In genomic region chr20:63481503-63481902, GRCh38 we compare ENCODE assay signal across 23 cellular contexts. TPM values are rescaled to one million over a fixed set of nuclear protein-coding genes. Genes with fewer than 3 reads are reported as not detected.
A peak's percentile ranks its signal among the peaks of the same experiment; 100 is the strongest.
DNase-seq lines count a peak whose midpoint lies in the region; ATAC-seq, FAIRE-seq and TF ChIP-seq lines count a peak whose summit lies in the region.
"Had no signal": no experiment of that assay in that cellular context is flagged by ENCODE, and none has a peak within 500 bp of the region (broad histone marks: within the 10 kb centered on the region; RNA-seq: fewer than 3 reads in every experiment).

No MANE protein-coding gene starts in this region.

- in situ Hi-C loops in IMR-90 (cut with MboI; ENCODE audit: low sequenced_read_pairs), result no loop called here

- H3K56ac ChIP-seq in IMR-90 (ENCODE audit: extremely low read depth, insufficient read depth, low read length), result no peak overlapping the region

- TF ChIP-seq POLR2A in A549 (IDR thresholded peaks at IDR 0.05; ENCODE audit: low read length) (no peak), IMR-90 (IDR thresholded peaks at IDR 0.05; ENCODE audit: low read depth, low read length) (no peak)

- H3K27ac Mint-ChIP-seq in WTC11, result 0 out of 2 replicates have a peak overlapping the region, but pooled peaks have one; percentile 15
- no peak overlapping the region for H3K27ac Mint-ChIP-seq in activated T-helper 1 cell treated with anti-CD3 and anti-CD28 coated beads, Interleukin-12 subunit alpha, Interleukin-12 subunit beta, Interleukin-2, Interleukin-4 antibody, amounts not matched to agents 30 ng/mL and 10 ng/mL and 1 ng/mL, durations not matched to agents 14 hours and 24 hours and 36 hours
- H3K27ac Mint-ChIP-seq: CD8-positive, alpha-beta T cell had no signal

- no peak for TF ChIP-seq RAD21 in A549 (conservative IDR thresholded peaks at IDR 0.05 in 1 of 2, IDR thresholded peaks at IDR 0.05 in 1 of 2)
- TF ChIP-seq RAD21 in IMR-90 (IDR thresholded peaks at IDR 0.05; ENCODE audit: low read length), result no peak
- no peak for TF ChIP-seq RAD21 in SK-N-SH (IDR thresholded peaks at IDR 0.05; ENCODE audit: low read length)

- H3K4ac ChIP-seq in IMR-90 (ENCODE audit: low read depth, low read length) (no peak overlapping the region), neuronal stem cell (ENCODE audit: low read length) (no peak overlapping the region)

- H3K14ac ChIP-seq in IMR-90 (replicated peaks; ENCODE audit: low read depth, low read length) (no peak overlapping the region), neuronal stem cell (ENCODE audit: low read length) (peak overlapping the region; percentile 25)

- FAIRE-seq in A549 (lab: Jason Lieb, UNC), result no peak
- FAIRE-seq: A204.1, GM12892, GM19239 had no signal

- H4K8ac ChIP-seq in IMR-90 (ENCODE audit: low read depth in 2 of 2, low read length in 2 of 2) (no peak overlapping the region), neuronal stem cell (ENCODE audit: low read depth, low read length) (no peak overlapping the region)

- H3K9ac ChIP-seq in IMR-90 (ENCODE audit: low read depth, low read length) (no peak overlapping the region), neuronal stem cell (ENCODE audit: low read depth, low read length, poor library complexity) (no peak overlapping the region), SK-N-SH (no peak overlapping the region)

- peaks cover 33% of the 10 kb centered on the region for H3K4me1 Mint-ChIP-seq in WTC11
- H3K4me1 Mint-ChIP-seq in activated T-helper 1 cell treated with anti-CD3 and anti-CD28 coated beads, Interleukin-12 subunit alpha, Interleukin-12 subunit beta, Interleukin-2, Interleukin-4 antibody, amounts not matched to agents 30 ng/mL and 10 ng/mL and 1 ng/mL, durations not matched to agents 14 hours and 24 hours and 36 hours (ENCODE audit: low read depth), result no peaks in the 10 kb centered on the region

- H3K9me2 ChIP-seq in SK-N-SH, result no peaks in the 10 kb centered on the region

- H2AK9ac ChIP-seq in IMR-90 (replicated peaks; ENCODE audit: low read depth, low read length, poor library complexity), result no peak overlapping the region

- H3K9me3 ChIP-seq in A549 (no peaks in the 10 kb centered on the region), IMR-90 (ENCODE audit: control insufficient read depth, insufficient read depth, low read length) (no peaks in the 10 kb centered on the region), neuronal stem cell (replicated peaks in 1 of 2; ENCODE audit: control insufficient read depth in 2 of 2, insufficient read depth in 1 of 2, low read depth in 1 of 2, low read length in 2 of 2) (no peaks in the 10 kb centered on the region), SK-N-SH (no peaks in the 10 kb centered on the region)
- H3K9me3 ChIP-seq: MG63 had no signal

- H2BK12ac ChIP-seq in neuronal stem cell (ENCODE audit: low read length), result no peak overlapping the region

- no peak overlapping the region for H3K18ac ChIP-seq in IMR-90 (ENCODE audit: low read depth, low read length)
- H3K18ac ChIP-seq in neuronal stem cell (ENCODE audit: low read length), result no peak overlapping the region

- H3K9me1 ChIP-seq in IMR-90 (ENCODE audit: insufficient read depth, low read length), result no peaks in the 10 kb centered on the region

- H3K36me3 ChIP-seq in IMR-90 (ENCODE audit: control insufficient read depth, insufficient read depth, low read length) (no peaks in the 10 kb centered on the region), neuronal stem cell (replicated peaks in 1 of 2; ENCODE audit: control insufficient read depth in 2 of 2, insufficient read depth in 2 of 2, low read length in 2 of 2) (no peaks in the 10 kb centered on the region), SK-N-SH (replicated peaks in 1 of 2; ENCODE audit: control insufficient read depth in 1 of 2, insufficient read depth in 2 of 2, low read length in 1 of 2) (no peaks in the 10 kb centered on the region)
- H3K36me3 ChIP-seq: MG63 had no signal

- H3K36me3 Mint-ChIP-seq in WTC11, result no peaks in the 10 kb centered on the region
- H3K36me3 Mint-ChIP-seq in activated T-helper 1 cell treated with anti-CD3 and anti-CD28 coated beads, Interleukin-12 subunit alpha, Interleukin-12 subunit beta, Interleukin-2, Interleukin-4 antibody, amounts not matched to agents 30 ng/mL and 10 ng/mL and 1 ng/mL, durations not matched to agents 14 hours and 24 hours and 36 hours (ENCODE audit: low read depth), result no peaks in the 10 kb centered on the region
- H3K36me3 Mint-ChIP-seq: CD8-positive, alpha-beta T cell had no signal

- ATAC-seq in A549, result no peak
- no peak for ATAC-seq in IMR-90 (ENCODE audit: low read depth)
- ATAC-seq in WTC11, result no peak
- ATAC-seq: CD8-positive, alpha-beta T cell had no signal

- 74% methylated on average over 11 of the region's 12 CpGs for WGBS in A549 (ENCODE audit: missing lambda C conversion rate)
- 68% methylated on average over 5 of the region's 12 CpGs; no CpG with 5 or more reads in 1 of the 2 experiments for WGBS in IMR-90 (ENCODE audit: extremely low coverage in 2 of 2, insufficient read length in 1 of 2), 2 experiments
- no CpG with 5 or more reads among the region's 12 CpGs for WGBS in neuronal stem cell (ENCODE audit: extremely low coverage in 2 of 2, insufficient read length in 2 of 2, insufficient replicate concordance in 1 of 2), 2 donors
- 89% methylated on average over 12 of the region's 12 CpGs for WGBS in SK-N-SH (ENCODE audit: low lambda C conversion rate)

- H2BK15ac ChIP-seq in IMR-90 (ENCODE audit: low read depth, low read length) (no peak overlapping the region), neuronal stem cell (ENCODE audit: low read length) (no peak overlapping the region)

- no peak overlapping the region for H2BK120ac ChIP-seq in IMR-90 (ENCODE audit: low read depth, low read length)
- no peak overlapping the region for H2BK120ac ChIP-seq in neuronal stem cell (ENCODE audit: low read depth, low read length)

- H3K27me3 ChIP-seq in IMR-90 (ENCODE audit: control insufficient read depth, insufficient read depth, low read length) (peaks cover 50% of the 10 kb centered on the region), neuronal stem cell (ENCODE audit: control insufficient read depth in 3 of 3, insufficient read depth in 3 of 3, low read depth in 1 of 3, low read length in 3 of 3) (peaks cover 0 to 52% (median 0%) of the 10 kb centered on the region in 3 experiments), SK-N-SH (ENCODE audit: insufficient read depth) (no peaks in the 10 kb centered on the region)

- no peak overlapping the region for H2AK5ac ChIP-seq in IMR-90 (ENCODE audit: low read depth, low read length)
- no peak overlapping the region for H2AK5ac ChIP-seq in neuronal stem cell (ENCODE audit: low read depth, low read length)

- H3K23ac ChIP-seq in IMR-90 (ENCODE audit: low read depth, low read length) (no peak overlapping the region), neuronal stem cell (ENCODE audit: low read depth, low read length, poor library complexity) (peak overlapping the region; percentile 67)

- intact Hi-C loops in IMR-90 (cut with micrococcal nuclease), result no loop called here
- intact Hi-C loops in activated T-helper 1 cell treated with anti-CD3 and anti-CD28 coated beads, Interleukin-12 subunit alpha, Interleukin-12 subunit beta, Interleukin-2, Interleukin-4 antibody, amounts not matched to agents 30 ng/mL and 10 ng/mL and 1 ng/mL, durations not matched to agents 14 hours and 24 hours and 36 hours (cut with micrococcal nuclease), result no loop called here

- DNase-seq in A549 (ENCODE audit: low read depth in 1 of 2, low spot score in 1 of 2) (no peak), IMR-90 (no peak), WTC11 (ENCODE audit: low spot score) (no peak), neuronal stem cell (ENCODE audit: low spot score) (no peak), SK-N-SH (no peak), SKM-1 (lab: John Stamatoyannopoulos, UW; ENCODE audit: unreplicated experiment) (no peak)
- DNase-seq in activated T-helper 1 cell treated with anti-CD3 and anti-CD28 coated beads, Interleukin-12 subunit alpha, Interleukin-12 subunit beta, Interleukin-2, Interleukin-4 antibody, amounts not matched to agents 30 ng/mL and 10 ng/mL and 1 ng/mL, durations not matched to agents 14 hours and 24 hours and 36 hours (ENCODE audit: low spot score), result no peak
- DNase-seq: AML-193; CD8-positive, alpha-beta T cell; DND-41; H7; KG1; MG63; NCI-H2029; NCI-H446 treated with DMSO at 0.1 percent for 48 hours; NCI-H526 treated with DMSO at 0.1 percent for 48 hours; SHP77 treated with DMSO at 0.1 percent for 48 hours; SW 1271 had no signal

- H2AFZ ChIP-seq in IMR-90 (replicated peaks; ENCODE audit: low read length, poor library complexity) (no peak overlapping the region), neuronal stem cell (ENCODE audit: low read length) (no peak overlapping the region), SK-N-SH (ENCODE audit: low read depth) (no peak overlapping the region)

- H3K4me1 ChIP-seq in A549, result peaks cover 16% of the 10 kb centered on the region; the same call in 2 of the 3 replicates
- no peaks in the 10 kb centered on the region for H3K4me1 ChIP-seq in IMR-90 (ENCODE audit: control insufficient read depth, insufficient read depth, low read length)
- peaks cover 4 to 13% of the 10 kb centered on the region in 2 donors for H3K4me1 ChIP-seq in neuronal stem cell (ENCODE audit: control insufficient read depth in 2 of 2, insufficient read depth in 1 of 2, low read depth in 1 of 2, low read length in 2 of 2)
- H3K4me1 ChIP-seq in SK-N-SH (ENCODE audit: control insufficient read depth in 1 of 2, insufficient read depth in 2 of 2, low read depth in 1 of 2, low read length in 1 of 2), result peaks cover 0 to 65% of the 10 kb centered on the region in 2 experiments; a peak in 1 of 4 replicates

- no TSS peak for BruUV-seq in IMR-90 (replicated peaks; lab: Mats Ljungman, UMichigan)

- H4K91ac ChIP-seq in IMR-90 (ENCODE audit: insufficient read depth, low read depth, low read length), result no peak overlapping the region
- H4K91ac ChIP-seq in neuronal stem cell (ENCODE audit: low read depth, low read length, poor library complexity), result no peak overlapping the region

- no peak overlapping the region for H2BK20ac ChIP-seq in IMR-90 (ENCODE audit: low read depth, low read length)

- TF ChIP-seq EP300 in A549 (IDR thresholded peaks at IDR 0.05) (no peak), SK-N-SH (IDR thresholded peaks at IDR 0.05; ENCODE audit: borderline replicate concordance in 1 of 2, low read depth in 1 of 2, low read length in 1 of 2) (no peak)

- no peak overlapping the region for H4K5ac ChIP-seq in IMR-90 (ENCODE audit: low read depth, low read length)

- no peak overlapping the region for H3K4me3 Mint-ChIP-seq in WTC11
- H3K4me3 Mint-ChIP-seq in activated T-helper 1 cell treated with anti-CD3 and anti-CD28 coated beads, Interleukin-12 subunit alpha, Interleukin-12 subunit beta, Interleukin-2, Interleukin-4 antibody, amounts not matched to agents 30 ng/mL and 10 ng/mL and 1 ng/mL, durations not matched to agents 14 hours and 24 hours and 36 hours, result no peak overlapping the region
- H3K4me3 Mint-ChIP-seq: CD8-positive, alpha-beta T cell had no signal

- H3K27me3 Mint-ChIP-seq in WTC11 (ENCODE audit: low read depth), result no peaks in the 10 kb centered on the region
- peaks cover 13% of the 10 kb centered on the region for H3K27me3 Mint-ChIP-seq in activated T-helper 1 cell treated with anti-CD3 and anti-CD28 coated beads, Interleukin-12 subunit alpha, Interleukin-12 subunit beta, Interleukin-2, Interleukin-4 antibody, amounts not matched to agents 30 ng/mL and 10 ng/mL and 1 ng/mL, durations not matched to agents 14 hours and 24 hours and 36 hours (ENCODE audit: insufficient read depth)

- CTCF ChIA-PET in A549 (lab: Yijun Ruan, JAX), result interaction anchor here (5.6 kb wide), 1 partner anchor 15 kb away, joined by 40 read pairs; no protein-coding TSS in a partner anchor
- CTCF ChIA-PET in IMR-90 (lab: Yijun Ruan, JAX), result interaction anchor here (1.4 kb wide), 1 partner anchor 15 kb away, joined by 5 read pairs; no protein-coding TSS in a partner anchor
- CTCF ChIA-PET in WTC11 (lab: Charles Lee), result interaction anchor here (0.7 to 4.8 kb wide), 4 partner anchors 15 to 100 kb away, joined by 3 to 32 read pairs (median 5); no protein-coding TSS in a partner anchor
- CTCF ChIA-PET in SK-N-SH (lab: Yijun Ruan, JAX), result interaction anchor here (1.3 to 5.9 kb wide), 8 partner anchors 11 to 172 kb away, joined by 3 to 53 read pairs (median 7); no protein-coding TSS in a partner anchor

- H3K79me1 ChIP-seq in IMR-90 (ENCODE audit: low read depth in 1 of 2, low read length in 2 of 2) (no peaks in the 10 kb centered on the region), neuronal stem cell (ENCODE audit: low read depth, low read length) (no peaks in the 10 kb centered on the region)

- H2BK5ac ChIP-seq in IMR-90 (ENCODE audit: low read depth, low read length, poor library complexity, severe bottlenecking), result no peak overlapping the region
- no peak overlapping the region for H2BK5ac ChIP-seq in neuronal stem cell (ENCODE audit: low read length)

- H3K4me2 ChIP-seq in A549, result no peak overlapping the region
- no peak overlapping the region for H3K4me2 ChIP-seq in IMR-90 (ENCODE audit: low read depth, low read length)
- no peak overlapping the region for H3K4me2 ChIP-seq in neuronal stem cell (ENCODE audit: insufficient read depth, low read length, poor library complexity, severe bottlenecking)
- no peak overlapping the region for H3K4me2 ChIP-seq in SK-N-SH

- POLR2A ChIA-PET in A549 (lab: Yijun Ruan, JAX), result interaction anchor here (1.8 kb wide), 1 partner anchor 39 kb away, joined by 6 read pairs; the partner anchor contains the start of gene PPDPF
- POLR2A ChIA-PET in IMR-90 (lab: Charles Lee; ENCODE audit: unreplicated experiment), result no interaction called here
- POLR2A ChIA-PET in WTC11 (lab: Charles Lee), result interaction anchor here (1.5 kb wide), 1 partner anchor 17 kb away, joined by 3 read pairs; no protein-coding TSS in a partner anchor
- POLR2A ChIA-PET in SK-N-SH (lab: Yijun Ruan, JAX), result interaction anchor here (1.2 kb wide), 1 partner anchor 11 kb away, joined by 5 read pairs; no protein-coding TSS in a partner anchor

- H3K27ac ChIP-seq in A549 (no peak overlapping the region), IMR-90 (ENCODE audit: insufficient read depth, low read length) (no peak overlapping the region), neuronal stem cell (replicated peaks; ENCODE audit: low read length) (no peak overlapping the region), SK-N-SH (ENCODE audit: low read depth in 2 of 2, low read length in 1 of 2) (peak overlapping the region in 1 of 2 experiments; percentile 17; a peak in 1 of 4 replicates)
- H3K27ac ChIP-seq: C4-2B had no signal

- H3K9me3 Mint-ChIP-seq in WTC11, result peaks cover 4% of the 10 kb centered on the region
- no peaks in the 10 kb centered on the region for H3K9me3 Mint-ChIP-seq in activated T-helper 1 cell treated with anti-CD3 and anti-CD28 coated beads, Interleukin-12 subunit alpha, Interleukin-12 subunit beta, Interleukin-2, Interleukin-4 antibody, amounts not matched to agents 30 ng/mL and 10 ng/mL and 1 ng/mL, durations not matched to agents 14 hours and 24 hours and 36 hours
- H3K9me3 Mint-ChIP-seq: CD8-positive, alpha-beta T cell had no signal

- H4K20me1 ChIP-seq in IMR-90 (ENCODE audit: insufficient read depth, low read length) (no peaks in the 10 kb centered on the region; the same call in 1 of the 2 replicates), SK-N-SH (ENCODE audit: insufficient read depth) (no peaks in the 10 kb centered on the region)

- H3K4me3 ChIP-seq in A549, result no peak overlapping the region
- H3K4me3 ChIP-seq in IMR-90 (ENCODE audit: insufficient read depth, low read depth, low read length), result no peak overlapping the region
- no peak overlapping the region for H3K4me3 ChIP-seq in neuronal stem cell (ENCODE audit: low read length in 2 of 2)
- H3K4me3 ChIP-seq in SK-N-SH (ENCODE audit: low read depth in 2 of 2, low read length in 1 of 2), result no peak overlapping the region
- H3K4me3 ChIP-seq: MG63 had no signal

- TF ChIP-seq CTCF in A549 (IDR thresholded peaks at IDR 0.05), result no peak
- no peak for TF ChIP-seq CTCF in IMR-90 (conservative IDR thresholded peaks at IDR 0.05; ENCODE audit: low read depth, low read length)
- TF ChIP-seq CTCF in WTC11 (IDR thresholded peaks at IDR 0.05), result no peak
- TF ChIP-seq CTCF in SK-N-SH (IDR thresholded peaks at IDR 0.05), result no peak

- no peaks in the 10 kb centered on the region for H3K79me2 ChIP-seq in SK-N-SH (ENCODE audit: insufficient read depth)

- no peaks in the 10 kb centered on the region for H3F3A ChIP-seq in SK-N-SH (replicated peaks; ENCODE audit: insufficient read depth)

- dilution Hi-C loops in IMR-90 (cut with HindIII; ENCODE audit: low sequenced_read_pairs, unreplicated experiment), result no loop called here

RNA-seq across cellular contexts. Expression of gene KCNQ2, which starts 9.0 kb away (rescaled TPM):
- 0.14 and 0.32 TPM in 2 replicates for polyA plus RNA-seq in A549 (2011; rRNA removed)
- 1.1 and 1.2 TPM in 2 replicates for polyA plus RNA-seq in A549 (2012; cell fraction: cytosol; rRNA removed)
- polyA plus RNA-seq in A549 (2012; cell fraction: nucleus; rRNA removed), result 0.91 and 1.3 TPM in 2 replicates
- polyA plus RNA-seq in A549 (2017; fragmentation: RNase III; extraction: RNeasy Plus Mini Kit Qiagen cat#74134 plus additional on column Dnase treatment), result 0.15 to 0.38 TPM (median 0.36 TPM) in 3 replicates
- not detected in 2 replicates for polyA minus RNA-seq in A549 (2011; rRNA and poly(A)+ RNA removed)
- not detected in 2 replicates for total RNA-seq in IMR-90 (2012; rRNA removed)
- polyA plus RNA-seq in IMR-90 (2012; rRNA removed), result 0.02 TPM in 1 of 2 replicates, not detected in the other
- polyA plus RNA-seq in IMR-90 (2012; cell fraction: cytosol; rRNA removed), result 0.25 TPM in 1 of 2 replicates, not detected in the other
- 0.07 TPM in 1 of 2 replicates, not detected in the other for polyA plus RNA-seq in IMR-90 (2012; cell fraction: nucleus; rRNA removed; ENCODE audit: low replicate concordance)
- total RNA-seq in WTC11 (2021), result 99.8 to 112 TPM (median 108 TPM) in 3 replicates
- polyA plus RNA-seq in neuronal stem cell (2013, experiment 1 of 2), result 79.3 TPM
- 73.4 TPM for polyA plus RNA-seq in neuronal stem cell (2013, experiment 2 of 2)
- not detected in 2 replicates for total RNA-seq in activated T-helper 1 cell treated with anti-CD3 and anti-CD28 coated beads, Interleukin-12 subunit alpha, Interleukin-12 subunit beta, Interleukin-2, Interleukin-4 antibody, amounts not matched to agents 30 ng/mL and 10 ng/mL and 1 ng/mL, durations not matched to agents 14 hours and 24 hours and 36 hours
- polyA plus RNA-seq in SK-N-SH (2012; rRNA removed), result 3.9 and 8.3 TPM in 2 replicates
- 4.3 and 10.1 TPM in 2 replicates for polyA plus RNA-seq in SK-N-SH (2012; cell fraction: cytosol; rRNA removed)
- polyA plus RNA-seq in SK-N-SH (2012; cell fraction: nucleus; rRNA removed), result 4.0 and 7.9 TPM in 2 replicates
- total RNA-seq: CD8-positive, alpha-beta T cell; OCI-LY7 had no signal

RNA-seq across cellular contexts. Expression of gene EEF1A2, which starts 17.4 kb away (rescaled TPM):
- 16.3 and 17.4 TPM in 2 replicates for polyA plus RNA-seq in A549 (2011; rRNA removed)
- 34.8 and 42.6 TPM in 2 replicates for polyA plus RNA-seq in A549 (2012; cell fraction: cytosol; rRNA removed)
- 54.0 and 82.0 TPM in 2 replicates for polyA plus RNA-seq in A549 (2012; cell fraction: nucleus; rRNA removed)
- 128 to 141 TPM (median 129 TPM) in 3 replicates for polyA plus RNA-seq in A549 (2017; fragmentation: RNase III; extraction: RNeasy Plus Mini Kit Qiagen cat#74134 plus additional on column Dnase treatment)
- 17.8 and 30.8 TPM in 2 replicates for polyA minus RNA-seq in A549 (2011; rRNA and poly(A)+ RNA removed)
- 1.3 and 2.2 TPM in 2 replicates for total RNA-seq in IMR-90 (2012; rRNA removed)
- polyA plus RNA-seq in IMR-90 (2012; rRNA removed), result 3.2 and 4.6 TPM in 2 replicates
- polyA plus RNA-seq in IMR-90 (2012; cell fraction: cytosol; rRNA removed), result 3.8 and 11.2 TPM in 2 replicates
- 4.7 and 11.2 TPM in 2 replicates for polyA plus RNA-seq in IMR-90 (2012; cell fraction: nucleus; rRNA removed; ENCODE audit: low replicate concordance)
- 26.0 to 35.7 TPM (median 34.9 TPM) in 3 replicates for total RNA-seq in WTC11 (2021)
- 0.57 TPM for polyA plus RNA-seq in neuronal stem cell (2013, experiment 1 of 2)
- 0.96 TPM for polyA plus RNA-seq in neuronal stem cell (2013, experiment 2 of 2)
- 0.80 and 1.1 TPM in 2 replicates for total RNA-seq in activated T-helper 1 cell treated with anti-CD3 and anti-CD28 coated beads, Interleukin-12 subunit alpha, Interleukin-12 subunit beta, Interleukin-2, Interleukin-4 antibody, amounts not matched to agents 30 ng/mL and 10 ng/mL and 1 ng/mL, durations not matched to agents 14 hours and 24 hours and 36 hours
- 9.2 and 16.5 TPM in 2 replicates for polyA plus RNA-seq in SK-N-SH (2012; rRNA removed)
- 14.3 and 20.1 TPM in 2 replicates for polyA plus RNA-seq in SK-N-SH (2012; cell fraction: cytosol; rRNA removed)
- polyA plus RNA-seq in SK-N-SH (2012; cell fraction: nucleus; rRNA removed), result 21.6 and 29.5 TPM in 2 replicates

RNA-seq across cellular contexts. Expression of gene PPDPF, which starts 39.1 kb away (rescaled TPM):
- polyA plus RNA-seq in A549 (2011; rRNA removed) (4.6 and 7.7 TPM in 2 replicates), A549 (2017; fragmentation: RNase III; extraction: RNeasy Plus Mini Kit Qiagen cat#74134 plus additional on column Dnase treatment) (217 to 227 TPM (median 224 TPM) in 3 replicates), IMR-90 (2012; rRNA removed) (171 and 200 TPM in 2 replicates), SK-N-SH (2012; rRNA removed) (20.0 and 71.4 TPM in 2 replicates)
- 115 and 196 TPM in 2 replicates for polyA plus RNA-seq in A549 (2012; cell fraction: cytosol; rRNA removed)
- polyA plus RNA-seq in A549 (2012; cell fraction: nucleus; rRNA removed), result 41.3 and 97.2 TPM in 2 replicates
- polyA minus RNA-seq in A549 (2011; rRNA and poly(A)+ RNA removed), result 5.5 and 18.1 TPM in 2 replicates
- total RNA-seq in IMR-90 (2012; rRNA removed) (12.9 and 17.2 TPM in 2 replicates), WTC11 (2021) (170 to 210 TPM (median 205 TPM) in 3 replicates)
- polyA plus RNA-seq in IMR-90 (2012; cell fraction: cytosol; rRNA removed), result 100 and 301 TPM in 2 replicates
- 38.4 and 113 TPM in 2 replicates for polyA plus RNA-seq in IMR-90 (2012; cell fraction: nucleus; rRNA removed; ENCODE audit: low replicate concordance)
- 310 TPM for polyA plus RNA-seq in neuronal stem cell (2013, experiment 1 of 2)
- 296 TPM for polyA plus RNA-seq in neuronal stem cell (2013, experiment 2 of 2)
- total RNA-seq in activated T-helper 1 cell treated with anti-CD3 and anti-CD28 coated beads, Interleukin-12 subunit alpha, Interleukin-12 subunit beta, Interleukin-2, Interleukin-4 antibody, amounts not matched to agents 30 ng/mL and 10 ng/mL and 1 ng/mL, durations not matched to agents 14 hours and 24 hours and 36 hours, result 117 and 122 TPM in 2 replicates
- 45.7 and 81.9 TPM in 2 replicates for polyA plus RNA-seq in SK-N-SH (2012; cell fraction: cytosol; rRNA removed)
- 48.9 and 78.6 TPM in 2 replicates for polyA plus RNA-seq in SK-N-SH (2012; cell fraction: nucleus; rRNA removed)

RNA-seq across cellular contexts. Expression of gene PTK6, which starts 55.7 kb away (rescaled TPM):
- polyA plus RNA-seq in A549 (2011; rRNA removed) (1.1 and 1.2 TPM in 2 replicates), A549 (2017; fragmentation: RNase III; extraction: RNeasy Plus Mini Kit Qiagen cat#74134 plus additional on column Dnase treatment) (1.6 to 2.2 TPM (median 2.0 TPM) in 3 replicates), IMR-90 (2012; rRNA removed) (0.07 TPM in 1 of 2 replicates, not detected in the other), SK-N-SH (2012; rRNA removed) (0.07 and 0.13 TPM in 2 replicates)
- polyA plus RNA-seq in A549 (2012; cell fraction: cytosol; rRNA removed), result 1.3 and 1.8 TPM in 2 replicates
- 4.3 and 4.6 TPM in 2 replicates for polyA plus RNA-seq in A549 (2012; cell fraction: nucleus; rRNA removed)
- 0.54 and 0.91 TPM in 2 replicates for polyA minus RNA-seq in A549 (2011; rRNA and poly(A)+ RNA removed)
- total RNA-seq in IMR-90 (2012; rRNA removed) (not detected in 2 replicates), WTC11 (2021) (0.22 to 0.53 TPM (median 0.32 TPM) in 3 replicates)
- polyA plus RNA-seq in IMR-90 (2012; cell fraction: cytosol; rRNA removed), result 0.03 and 0.04 TPM in 2 replicates
- 0.19 and 0.28 TPM in 2 replicates for polyA plus RNA-seq in IMR-90 (2012; cell fraction: nucleus; rRNA removed; ENCODE audit: low replicate concordance)
- not detected for polyA plus RNA-seq in neuronal stem cell (2013, experiment 1 of 2)
- polyA plus RNA-seq in neuronal stem cell (2013, experiment 2 of 2), result not detected
- 0.16 and 0.29 TPM in 2 replicates for total RNA-seq in activated T-helper 1 cell treated with anti-CD3 and anti-CD28 coated beads, Interleukin-12 subunit alpha, Interleukin-12 subunit beta, Interleukin-2, Interleukin-4 antibody, amounts not matched to agents 30 ng/mL and 10 ng/mL and 1 ng/mL, durations not matched to agents 14 hours and 24 hours and 36 hours
- polyA plus RNA-seq in SK-N-SH (2012; cell fraction: cytosol; rRNA removed), result 0.06 and 0.16 TPM in 2 replicates
- polyA plus RNA-seq in SK-N-SH (2012; cell fraction: nucleus; rRNA removed), result 0.26 and 0.27 TPM in 2 replicates

Comparison
In these comparisons a context has a peak if more than half of its experiments do, and no peak if none do; other contexts are left out.
1. RNA of gene KCNQ2, which starts 9.0 kb away (total RNA-seq): 99.8 to 112 TPM in WTC11; not detected in IMR-90 and not detected in activated T-helper 1 cell treated with anti-CD3 and anti-CD28 coated beads, Interleukin-12 subunit alpha, Interleukin-12 subunit beta, Interleukin-2, Interleukin-4 antibody, amounts not matched to agents 30 ng/mL and 10 ng/mL and 1 ng/mL, durations not matched to agents 14 hours and 24 hours and 36 hours; every median in the first group is over 100 times any median in the second.
2. Of the 8 proteins assayed by ChIP-seq in both WTC11 and A549: peak only in WTC11: none; only in A549: none; in both: USF2; in neither: 7.